In genomic region chr5:148438911-148439310, GRCh38 we compare ENCODE assay signal across 20 cellular contexts.
"Had no signal": no experiment of that assay in that cellular context is flagged by ENCODE, and none has a peak within 500 bp of the region (broad histone marks: within the 10 kb centered on the region; RNA-seq: fewer than 3 reads in every experiment).

No MANE protein-coding gene starts in this region.

- H3K27ac ChIP-seq: Peyer's patch, RWPE1 had no signal

- H3K4me3 Mint-ChIP-seq: activated CD4-positive, alpha-beta memory T cell treated with anti-CD3 and anti-CD28 coated beads for 36 hours; activated CD4-positive, alpha-beta T cell treated with anti-CD3 and anti-CD28 coated beads, Interleukin-2, amount 10 ng/mL, durations not matched to agents 7 days and 5 days; activated naive CD4-positive, alpha-beta T cell treated with anti-CD3 and anti-CD28 coated beads, Interleukin-2, amount 50 U/mL, for 24 hours; T-helper 1 cell treated with Interleukin-12 subunit alpha and Interleukin-12 subunit beta and Interleukin-4 antibody, amounts not matched to agents 30 μg/mL and 1 μg/mL, for 36 hours had no signal

- H3K27me3 Mint-ChIP-seq: activated CD4-positive, alpha-beta memory T cell treated with anti-CD3 and anti-CD28 coated beads for 36 hours; activated CD4-positive, alpha-beta T cell treated with anti-CD3 and anti-CD28 coated beads, Interleukin-2, amount 10 ng/mL, durations not matched to agents 7 days and 5 days; activated naive CD4-positive, alpha-beta T cell treated with anti-CD3 and anti-CD28 coated beads, Interleukin-2, amount 50 U/mL, for 24 hours had no signal

- DNase-seq: activated CD4-positive, alpha-beta memory T cell treated with anti-CD3 and anti-CD28 coated beads for 36 hours; activated CD4-positive, alpha-beta T cell treated with anti-CD3 and anti-CD28 coated beads, Interleukin-2, amount 10 ng/mL, durations not matched to agents 7 days and 5 days; activated CD4-positive, CD25-positive, alpha-beta regulatory T cell treated with anti-CD3 and anti-CD28 coated beads, Interleukin-2, amount 50 U/mL, for 72 hours; activated CD8-positive, alpha-beta memory T cell treated with anti-CD3 and anti-CD28 coated beads, Interleukin-2, amount 50 U/mL, for 4 hours; activated gamma-delta T cell treated with Interleukin-2 at 50 U/mL for 16 hours; MM.1S; NCI-H1105; NCI-H1436; NCI-H1694 treated with DMSO at 0.1 percent for 48 hours; NCI-H2029 treated with DMSO at 0.1 percent for 48 hours; NCI-H345; NCI-H510A; NCI-H526 treated with DMSO at 0.1 percent for 48 hours; NCI-H82; Peyer's patch; Right ventricle myocardium superior had no signal

- H3K27ac Mint-ChIP-seq: activated CD4-positive, alpha-beta memory T cell treated with anti-CD3 and anti-CD28 coated beads for 36 hours; activated CD4-positive, alpha-beta T cell treated with anti-CD3 and anti-CD28 coated beads, Interleukin-2, amount 10 ng/mL, durations not matched to agents 7 days and 5 days; activated T-helper 2 cell treated with anti-CD3 and anti-CD28 coated beads, Interferon-gamma antibody, Interleukin-2, Interleukin-4, amounts not matched to agents 10 μg/mL and 5 μg/mL and 100 μg/mL, durations not matched to agents 14 hours and 24 hours and 36 hours; T-helper 1 cell treated with Interleukin-12 subunit alpha and Interleukin-12 subunit beta and Interleukin-4 antibody, amounts not matched to agents 30 μg/mL and 1 μg/mL, for 36 hours had no signal

- H3K27me3 ChIP-seq: Peyer's patch had no signal

- H3K4me1 Mint-ChIP-seq: activated CD4-positive, alpha-beta T cell treated with anti-CD3 and anti-CD28 coated beads, Interleukin-2, amount 10 ng/mL, durations not matched to agents 7 days and 5 days had no signal

- H3K9me3 ChIP-seq: Peyer's patch had no signal

- H3K4me3 ChIP-seq: Peyer's patch had no signal

- H3K9me3 Mint-ChIP-seq: activated CD4-positive, alpha-beta memory T cell treated with anti-CD3 and anti-CD28 coated beads for 36 hours; activated CD4-positive, alpha-beta T cell treated with anti-CD3 and anti-CD28 coated beads, Interleukin-2, amount 10 ng/mL, durations not matched to agents 7 days and 5 days; activated naive CD4-positive, alpha-beta T cell treated with anti-CD3 and anti-CD28 coated beads, Interleukin-2, amount 50 U/mL, for 24 hours; activated T-helper 2 cell treated with anti-CD3 and anti-CD28 coated beads, Interferon-gamma antibody, Interleukin-2, Interleukin-4, amounts not matched to agents 10 μg/mL and 5 μg/mL and 100 μg/mL, durations not matched to agents 14 hours and 24 hours and 36 hours; T-helper 1 cell treated with Interleukin-12 subunit alpha and Interleukin-12 subunit beta and Interleukin-4 antibody, amounts not matched to agents 30 μg/mL and 1 μg/mL, for 36 hours had no signal
